1 cellular context compared by ENCODE assay signal in the genomic region with DNA sequence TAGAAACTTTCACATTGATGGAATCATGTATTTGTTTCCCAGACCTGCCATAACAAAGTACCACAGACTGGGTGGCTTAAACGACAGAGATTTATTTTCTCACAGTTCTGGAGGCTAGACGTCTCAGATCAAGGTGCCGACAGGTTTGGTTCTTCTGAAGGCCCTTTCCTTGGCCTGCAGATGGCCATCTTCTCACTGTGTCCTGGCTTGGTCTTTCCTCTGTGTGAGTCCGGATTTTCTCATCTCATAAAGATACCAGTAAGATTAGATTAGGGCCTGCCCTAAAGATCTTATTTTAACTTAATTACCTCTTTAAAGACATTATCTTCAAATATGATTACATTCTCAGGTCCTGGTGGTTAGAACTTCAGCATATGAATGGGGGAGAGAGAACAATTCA.
TF ChIP-seq lines count a peak whose summit lies in the region.

No MANE protein-coding gene starts in this region.

TF ChIP-seq in K562, 482 proteins besides CTCF, POLR2A, EP300 and RAD21:
- TF ChIP-seq, protein P1, sequence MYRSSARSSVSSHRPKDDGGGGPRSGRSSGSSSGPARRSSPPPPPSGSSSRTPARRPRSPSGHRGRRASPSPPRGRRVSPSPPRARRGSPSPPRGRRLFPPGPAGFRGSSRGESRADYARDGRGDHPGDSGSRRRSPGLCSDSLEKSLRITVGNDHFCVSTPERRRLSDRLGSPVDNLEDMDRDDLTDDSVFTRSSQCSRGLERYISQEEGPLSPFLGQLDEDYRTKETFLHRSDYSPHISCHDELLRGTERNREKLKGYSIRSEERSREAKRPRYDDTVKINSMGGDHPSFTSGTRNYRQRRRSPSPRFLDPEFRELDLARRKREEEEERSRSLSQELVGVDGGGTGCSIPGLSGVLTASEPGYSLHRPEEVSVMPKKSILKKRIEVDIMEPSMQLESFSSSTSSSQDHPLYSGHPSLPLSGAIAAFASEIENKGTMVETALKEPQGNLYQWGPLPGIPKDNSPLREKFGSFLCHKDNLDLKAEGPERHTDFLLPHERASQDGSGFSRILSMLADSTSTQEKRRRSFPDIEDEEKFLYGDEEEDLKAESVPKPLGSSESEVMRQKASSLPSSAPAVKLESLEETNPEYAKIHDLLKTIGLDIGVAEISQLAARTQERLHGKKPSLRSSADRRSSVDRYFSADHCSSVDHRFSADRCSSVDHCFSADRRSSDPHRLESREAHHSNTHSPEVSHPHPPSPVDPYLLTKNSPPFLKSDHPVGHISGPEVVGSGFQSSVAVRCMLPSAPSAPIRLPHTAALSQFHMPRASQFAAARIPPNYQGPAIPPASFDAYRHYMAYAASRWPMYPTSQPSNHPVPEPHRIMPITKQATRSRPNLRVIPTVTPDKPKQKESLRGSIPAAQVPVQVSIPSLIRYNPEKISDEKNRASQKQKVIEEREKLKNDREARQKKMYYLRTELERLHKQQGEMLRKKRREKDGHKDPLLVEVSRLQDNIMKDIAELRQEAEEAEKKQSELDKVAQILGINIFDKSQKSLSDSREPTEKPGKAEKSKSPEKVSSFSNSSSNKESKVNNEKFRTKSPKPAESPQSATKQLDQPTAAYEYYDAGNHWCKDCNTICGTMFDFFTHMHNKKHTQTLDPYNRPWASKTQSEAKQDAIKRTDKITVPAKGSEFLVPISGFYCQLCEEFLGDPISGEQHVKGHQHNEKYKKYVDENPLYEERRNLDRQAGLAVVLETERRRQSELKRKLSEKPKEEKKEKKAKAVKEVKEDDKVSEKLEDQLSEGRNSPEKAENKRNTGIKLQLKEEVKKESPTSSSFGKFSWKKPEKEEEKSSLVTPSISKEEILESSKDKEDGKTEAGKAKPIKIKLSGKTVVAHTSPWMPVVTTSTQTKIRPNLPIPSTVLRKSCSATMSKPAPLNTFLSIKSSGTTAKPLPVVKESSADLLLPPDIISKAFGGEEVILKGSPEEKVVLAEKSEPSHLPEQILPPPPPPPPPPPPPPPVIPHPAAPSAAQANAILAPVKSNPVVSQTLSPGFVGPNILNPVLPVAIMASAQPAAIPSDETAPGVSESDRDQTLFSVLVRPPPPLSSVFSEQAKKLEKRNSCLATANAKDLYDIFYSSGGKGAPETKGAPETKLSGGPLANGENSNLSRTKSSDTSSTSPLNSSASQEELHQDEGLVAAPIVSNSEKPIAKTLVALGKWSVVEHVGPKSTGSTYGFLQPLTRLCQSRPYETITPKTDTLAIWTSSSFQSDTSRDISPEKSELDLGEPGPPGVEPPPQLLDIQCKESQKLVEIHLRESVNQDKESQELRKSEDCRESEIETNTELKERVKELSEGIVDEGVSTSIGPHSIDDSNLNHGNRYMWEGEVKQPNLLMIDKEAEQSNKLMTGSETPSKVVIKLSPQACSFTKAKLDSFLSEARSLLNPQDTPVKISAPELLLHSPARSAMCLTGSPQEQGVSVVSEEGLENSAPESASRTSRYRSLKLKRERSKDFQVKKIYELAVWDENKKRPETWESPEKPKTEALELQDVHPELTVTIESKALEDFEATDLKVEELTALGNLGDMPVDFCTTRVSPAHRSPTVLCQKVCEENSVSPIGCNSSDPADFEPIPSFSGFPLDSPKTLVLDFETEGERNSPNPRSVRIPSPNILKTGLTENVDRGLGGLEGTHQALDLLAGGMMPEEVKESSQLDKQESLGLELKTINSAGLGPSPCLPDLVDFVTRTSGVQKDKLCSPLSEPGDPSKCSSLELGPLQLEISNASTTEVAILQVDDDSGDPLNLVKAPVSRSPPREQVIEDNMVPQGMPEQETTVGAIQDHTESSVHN (IDR thresholded peaks at IDR 0.05; ENCODE audit: borderline replicate concordance in 1 of 2, low read depth in 1 of 2), result no peak
- TF ChIP-seq, protein P2, sequence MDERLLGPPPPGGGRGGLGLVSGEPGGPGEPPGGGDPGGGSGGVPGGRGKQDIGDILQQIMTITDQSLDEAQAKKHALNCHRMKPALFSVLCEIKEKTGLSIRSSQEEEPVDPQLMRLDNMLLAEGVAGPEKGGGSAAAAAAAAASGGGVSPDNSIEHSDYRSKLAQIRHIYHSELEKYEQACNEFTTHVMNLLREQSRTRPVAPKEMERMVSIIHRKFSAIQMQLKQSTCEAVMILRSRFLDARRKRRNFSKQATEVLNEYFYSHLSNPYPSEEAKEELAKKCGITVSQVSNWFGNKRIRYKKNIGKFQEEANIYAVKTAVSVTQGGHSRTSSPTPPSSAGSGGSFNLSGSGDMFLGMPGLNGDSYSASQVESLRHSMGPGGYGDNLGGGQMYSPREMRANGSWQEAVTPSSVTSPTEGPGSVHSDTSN (CRISPR knock-in tag; IDR thresholded peaks at IDR 0.05; ENCODE audit: low read depth), result no peak
- TF ChIP-seq, protein P2 (tag; conservative IDR thresholded peaks at IDR 0.05; ENCODE audit: low read depth), result peak; percentile 47
- TF ChIP-seq, protein P3, sequence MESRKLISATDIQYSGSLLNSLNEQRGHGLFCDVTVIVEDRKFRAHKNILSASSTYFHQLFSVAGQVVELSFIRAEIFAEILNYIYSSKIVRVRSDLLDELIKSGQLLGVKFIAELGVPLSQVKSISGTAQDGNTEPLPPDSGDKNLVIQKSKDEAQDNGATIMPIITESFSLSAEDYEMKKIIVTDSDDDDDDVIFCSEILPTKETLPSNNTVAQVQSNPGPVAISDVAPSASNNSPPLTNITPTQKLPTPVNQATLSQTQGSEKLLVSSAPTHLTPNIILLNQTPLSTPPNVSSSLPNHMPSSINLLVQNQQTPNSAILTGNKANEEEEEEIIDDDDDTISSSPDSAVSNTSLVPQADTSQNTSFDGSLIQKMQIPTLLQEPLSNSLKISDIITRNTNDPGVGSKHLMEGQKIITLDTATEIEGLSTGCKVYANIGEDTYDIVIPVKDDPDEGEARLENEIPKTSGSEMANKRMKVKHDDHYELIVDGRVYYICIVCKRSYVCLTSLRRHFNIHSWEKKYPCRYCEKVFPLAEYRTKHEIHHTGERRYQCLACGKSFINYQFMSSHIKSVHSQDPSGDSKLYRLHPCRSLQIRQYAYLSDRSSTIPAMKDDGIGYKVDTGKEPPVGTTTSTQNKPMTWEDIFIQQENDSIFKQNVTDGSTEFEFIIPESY (CRISPR knock-in tag; IDR thresholded peaks at IDR 0.05), result 0 out of 2 replicates have a peak, but pooled peaks have one; percentile 4
- TF ChIP-seq, protein P4, sequence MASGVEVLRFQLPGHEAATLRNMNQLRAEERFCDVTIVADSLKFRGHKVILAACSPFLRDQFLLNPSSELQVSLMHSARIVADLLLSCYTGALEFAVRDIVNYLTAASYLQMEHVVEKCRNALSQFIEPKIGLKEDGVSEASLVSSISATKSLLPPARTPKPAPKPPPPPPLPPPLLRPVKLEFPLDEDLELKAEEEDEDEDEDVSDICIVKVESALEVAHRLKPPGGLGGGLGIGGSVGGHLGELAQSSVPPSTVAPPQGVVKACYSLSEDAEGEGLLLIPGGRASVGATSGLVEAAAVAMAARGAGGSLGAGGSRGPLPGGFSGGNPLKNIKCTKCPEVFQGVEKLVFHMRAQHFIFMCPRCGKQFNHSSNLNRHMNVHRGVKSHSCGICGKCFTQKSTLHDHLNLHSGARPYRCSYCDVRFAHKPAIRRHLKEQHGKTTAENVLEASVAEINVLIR (CRISPR knock-in tag; IDR thresholded peaks at IDR 0.05), result no peak
- TF ChIP-seq COPS2 (conservative IDR thresholded peaks at IDR 0.05) (no peak), MEIS2 (IDR thresholded peaks at IDR 0.05; ENCODE audit: partially characterized antibody) (peak; percentile 74)
